1 cellular context compared by ENCODE assay signal in the genomic region with DNA sequence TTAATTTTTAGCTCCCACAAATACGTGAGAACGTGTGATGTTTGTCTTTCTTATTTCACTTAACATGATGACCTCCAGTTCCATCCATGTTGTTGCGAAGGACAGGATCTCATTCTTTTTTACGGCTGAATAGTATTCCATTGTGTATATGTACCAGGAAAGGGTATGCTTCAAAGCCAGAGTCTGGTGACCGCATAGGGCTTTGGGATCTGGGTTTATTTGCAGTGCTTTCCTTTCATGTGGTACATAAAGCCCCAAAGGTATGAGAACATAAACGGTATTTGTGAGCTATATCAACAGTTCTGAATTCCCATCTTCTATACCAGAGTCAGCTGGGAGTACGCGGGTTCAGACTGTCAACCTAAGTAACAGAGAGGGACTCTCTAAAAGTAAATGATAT.
TF ChIP-seq lines count a peak whose summit lies in the region.

No MANE protein-coding gene starts in this region.

TF ChIP-seq in HepG2, 621 proteins besides CTCF, POLR2A, EP300 and RAD21 (continues in another document):
- no peak for TF ChIP-seq NBN (conservative IDR thresholded peaks at IDR 0.05)
- 0 out of 2 replicates have a peak, but pooled peaks have one; percentile 28 for TF ChIP-seq SAP130 (CRISPR knock-in tag; IDR thresholded peaks at IDR 0.05; ENCODE audit: low read depth)
- TF ChIP-seq ZMYM3 (CRISPR knock-in tag; IDR thresholded peaks at IDR 0.05), result 0 out of 2 replicates have a peak, but pooled peaks have one; percentile 15
- no peak for TF ChIP-seq ZNF44 (CRISPR knock-in tag; IDR thresholded peaks at IDR 0.05)
- no peak for TF ChIP-seq ZNF446 (CRISPR knock-in tag; IDR thresholded peaks at IDR 0.05)
- TF ChIP-seq BCL6 (CRISPR knock-in tag; IDR thresholded peaks at IDR 0.05), result peak; percentile 43; the same call in 1 of the 2 replicates
- TF ChIP-seq FOXM1 (CRISPR knock-in tag; IDR thresholded peaks at IDR 0.05), result no peak
- TF ChIP-seq SYNCRIP (IDR thresholded peaks at IDR 0.05; ENCODE audit: insufficient read depth, low read depth, low read length), result no peak
- TF ChIP-seq NFYC (CRISPR knock-in tag; IDR thresholded peaks at IDR 0.05), result no peak
- TF ChIP-seq FOXA3 (CRISPR knock-in tag; IDR thresholded peaks at IDR 0.05), result peak; percentile 24; the same call in 1 of the 2 replicates
- 0 out of 2 replicates have a peak, but pooled peaks have one; percentile 10 for TF ChIP-seq FOSL2 (CRISPR knock-in tag; IDR thresholded peaks at IDR 0.05)
- TF ChIP-seq RXRA (CRISPR knock-in tag; IDR thresholded peaks at IDR 0.05), result no peak
- TF ChIP-seq ZNF501 (CRISPR knock-in tag; IDR thresholded peaks at IDR 0.05), result no peak
- TF ChIP-seq, protein P1, sequence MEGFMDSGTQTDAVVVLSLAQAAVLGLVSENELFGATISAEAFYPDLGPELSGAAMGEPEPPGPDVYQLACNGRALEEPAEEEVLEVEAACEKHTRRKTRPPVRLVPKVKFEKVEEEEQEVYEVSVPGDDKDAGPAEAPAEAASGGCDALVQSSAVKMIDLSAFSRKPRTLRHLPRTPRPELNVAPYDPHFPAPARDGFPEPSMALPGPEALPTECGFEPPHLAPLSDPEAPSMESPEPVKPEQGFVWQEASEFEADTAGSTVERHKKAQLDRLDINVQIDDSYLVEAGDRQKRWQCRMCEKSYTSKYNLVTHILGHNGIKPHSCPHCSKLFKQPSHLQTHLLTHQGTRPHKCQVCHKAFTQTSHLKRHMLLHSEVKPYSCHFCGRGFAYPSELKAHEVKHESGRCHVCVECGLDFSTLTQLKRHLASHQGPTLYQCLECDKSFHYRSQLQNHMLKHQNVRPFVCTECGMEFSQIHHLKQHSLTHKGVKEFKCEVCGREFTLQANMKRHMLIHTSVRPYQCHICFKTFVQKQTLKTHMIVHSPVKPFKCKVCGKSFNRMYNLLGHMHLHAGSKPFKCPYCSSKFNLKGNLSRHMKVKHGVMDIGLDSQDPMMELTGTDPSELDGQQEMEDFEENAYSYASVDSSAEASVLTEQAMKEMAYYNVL (CRISPR knock-in tag; IDR thresholded peaks at IDR 0.05; ENCODE audit: borderline replicate concordance), result no peak
- 0 out of 2 replicates have a peak, but pooled peaks have one; percentile 42 for TF ChIP-seq BHLHE40 (IDR thresholded peaks at IDR 0.05; ENCODE audit: low read length)
- TF ChIP-seq, protein P2, sequence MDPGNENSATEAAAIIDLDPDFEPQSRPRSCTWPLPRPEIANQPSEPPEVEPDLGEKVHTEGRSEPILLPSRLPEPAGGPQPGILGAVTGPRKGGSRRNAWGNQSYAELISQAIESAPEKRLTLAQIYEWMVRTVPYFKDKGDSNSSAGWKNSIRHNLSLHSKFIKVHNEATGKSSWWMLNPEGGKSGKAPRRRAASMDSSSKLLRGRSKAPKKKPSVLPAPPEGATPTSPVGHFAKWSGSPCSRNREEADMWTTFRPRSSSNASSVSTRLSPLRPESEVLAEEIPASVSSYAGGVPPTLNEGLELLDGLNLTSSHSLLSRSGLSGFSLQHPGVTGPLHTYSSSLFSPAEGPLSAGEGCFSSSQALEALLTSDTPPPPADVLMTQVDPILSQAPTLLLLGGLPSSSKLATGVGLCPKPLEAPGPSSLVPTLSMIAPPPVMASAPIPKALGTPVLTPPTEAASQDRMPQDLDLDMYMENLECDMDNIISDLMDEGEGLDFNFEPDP (CRISPR knock-in tag; conservative IDR thresholded peaks at IDR 0.05), result no peak
- no peak for TF ChIP-seq TCF12 (IDR thresholded peaks at IDR 0.05)
- no peak for TF ChIP-seq TCF12 (CRISPR knock-in tag; IDR thresholded peaks at IDR 0.05)
- TF ChIP-seq TBP (CRISPR knock-in tag; IDR thresholded peaks at IDR 0.05), result no peak
- no peak for TF ChIP-seq HNRNPUL1 (IDR thresholded peaks at IDR 0.05; ENCODE audit: low read depth, low read length)
- TF ChIP-seq PHB2 (IDR thresholded peaks at IDR 0.05; ENCODE audit: partially characterized antibody), result no peak
- TF ChIP-seq ZKSCAN8 (CRISPR knock-in tag; IDR thresholded peaks at IDR 0.05; ENCODE audit: borderline replicate concordance), result no peak
- TF ChIP-seq ZSCAN22 (CRISPR knock-in tag; IDR thresholded peaks at IDR 0.05), result no peak
- TF ChIP-seq, protein P3, sequence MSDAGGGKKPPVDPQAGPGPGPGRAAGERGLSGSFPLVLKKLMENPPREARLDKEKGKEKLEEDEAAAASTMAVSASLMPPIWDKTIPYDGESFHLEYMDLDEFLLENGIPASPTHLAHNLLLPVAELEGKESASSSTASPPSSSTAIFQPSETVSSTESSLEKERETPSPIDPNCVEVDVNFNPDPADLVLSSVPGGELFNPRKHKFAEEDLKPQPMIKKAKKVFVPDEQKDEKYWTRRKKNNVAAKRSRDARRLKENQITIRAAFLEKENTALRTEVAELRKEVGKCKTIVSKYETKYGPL (CRISPR knock-in tag; IDR thresholded peaks at IDR 0.05), result no peak
- TF ChIP-seq FOXC1 (CRISPR knock-in tag; IDR thresholded peaks at IDR 0.05; ENCODE audit: borderline replicate concordance), result no peak
- TF ChIP-seq SOX13 (IDR thresholded peaks at IDR 0.05), result no peak
- peak in 1 of 2 experiments; percentile 45; a peak in 1 of 4 replicates for TF ChIP-seq SOX13 (CRISPR knock-in tag; conservative IDR thresholded peaks at IDR 0.05 in 1 of 2, IDR thresholded peaks at IDR 0.05 in 1 of 2)
- TF ChIP-seq RARA (CRISPR knock-in tag; IDR thresholded peaks at IDR 0.05), result 0 out of 2 replicates have a peak, but pooled peaks have one; percentile 26
- no peak for TF ChIP-seq NFRKB (IDR thresholded peaks at IDR 0.05)
- TF ChIP-seq, protein P4, sequence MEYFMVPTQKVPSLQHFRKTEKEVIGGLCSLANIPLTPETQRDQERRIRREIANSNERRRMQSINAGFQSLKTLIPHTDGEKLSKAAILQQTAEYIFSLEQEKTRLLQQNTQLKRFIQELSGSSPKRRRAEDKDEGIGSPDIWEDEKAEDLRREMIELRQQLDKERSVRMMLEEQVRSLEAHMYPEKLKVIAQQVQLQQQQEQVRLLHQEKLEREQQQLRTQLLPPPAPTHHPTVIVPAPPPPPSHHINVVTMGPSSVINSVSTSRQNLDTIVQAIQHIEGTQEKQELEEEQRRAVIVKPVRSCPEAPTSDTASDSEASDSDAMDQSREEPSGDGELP (IDR thresholded peaks at IDR 0.05; ENCODE audit: borderline replicate concordance, low read depth), result peak; percentile 58; the same call in 1 of the 2 replicates
- TF ChIP-seq ZNF7 (CRISPR knock-in tag; IDR thresholded peaks at IDR 0.05), result no peak
- TF ChIP-seq NONO (IDR thresholded peaks at IDR 0.05), result no peak
- TF ChIP-seq NONO (CRISPR knock-in tag; conservative IDR thresholded peaks at IDR 0.05), result no peak
- TF ChIP-seq, protein P5, sequence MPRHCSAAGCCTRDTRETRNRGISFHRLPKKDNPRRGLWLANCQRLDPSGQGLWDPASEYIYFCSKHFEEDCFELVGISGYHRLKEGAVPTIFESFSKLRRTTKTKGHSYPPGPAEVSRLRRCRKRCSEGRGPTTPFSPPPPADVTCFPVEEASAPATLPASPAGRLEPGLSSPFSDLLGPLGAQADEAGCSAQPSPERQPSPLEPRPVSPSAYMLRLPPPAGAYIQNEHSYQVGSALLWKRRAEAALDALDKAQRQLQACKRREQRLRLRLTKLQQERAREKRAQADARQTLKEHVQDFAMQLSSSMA (CRISPR knock-in tag; IDR thresholded peaks at IDR 0.05), result no peak
- TF ChIP-seq ZNF12 (CRISPR knock-in tag; IDR thresholded peaks at IDR 0.05), result peak; percentile 68
- TF ChIP-seq, protein P6, sequence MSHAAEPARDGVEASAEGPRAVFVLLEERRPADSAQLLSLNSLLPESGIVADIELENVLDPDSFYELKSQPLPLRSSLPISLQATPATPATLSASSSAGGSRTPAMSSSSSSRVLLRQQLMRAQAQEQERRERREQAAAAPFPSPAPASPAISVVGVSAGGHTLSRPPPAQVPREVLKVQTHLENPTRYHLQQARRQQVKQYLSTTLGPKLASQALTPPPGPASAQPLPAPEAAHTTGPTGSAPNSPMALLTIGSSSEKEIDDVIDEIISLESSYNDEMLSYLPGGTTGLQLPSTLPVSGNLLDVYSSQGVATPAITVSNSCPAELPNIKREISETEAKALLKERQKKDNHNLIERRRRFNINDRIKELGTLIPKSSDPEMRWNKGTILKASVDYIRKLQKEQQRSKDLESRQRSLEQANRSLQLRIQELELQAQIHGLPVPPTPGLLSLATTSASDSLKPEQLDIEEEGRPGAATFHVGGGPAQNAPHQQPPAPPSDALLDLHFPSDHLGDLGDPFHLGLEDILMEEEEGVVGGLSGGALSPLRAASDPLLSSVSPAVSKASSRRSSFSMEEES (CRISPR knock-in tag; IDR thresholded peaks at IDR 0.05), result peak; percentile 14; the same call in 1 of the 2 replicates
- TF ChIP-seq ISL2 (CRISPR knock-in tag; IDR thresholded peaks at IDR 0.05), result 0 out of 2 replicates have a peak, but pooled peaks have one; percentile 44
- TF ChIP-seq ARID2 (CRISPR knock-in tag; IDR thresholded peaks at IDR 0.05; ENCODE audit: borderline replicate concordance), result 0 out of 2 replicates have a peak, but pooled peaks have one; percentile 48
- TF ChIP-seq, protein P7, sequence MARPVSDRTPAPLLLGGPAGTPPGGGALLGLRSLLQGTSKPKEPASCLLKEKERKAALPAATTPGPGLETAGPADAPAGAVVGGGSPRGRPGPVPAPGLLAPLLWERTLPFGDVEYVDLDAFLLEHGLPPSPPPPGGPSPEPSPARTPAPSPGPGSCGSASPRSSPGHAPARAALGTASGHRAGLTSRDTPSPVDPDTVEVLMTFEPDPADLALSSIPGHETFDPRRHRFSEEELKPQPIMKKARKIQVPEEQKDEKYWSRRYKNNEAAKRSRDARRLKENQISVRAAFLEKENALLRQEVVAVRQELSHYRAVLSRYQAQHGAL (CRISPR knock-in tag; IDR thresholded peaks at IDR 0.05; ENCODE audit: not compliant biosample characterization), result no peak
- no peak for TF ChIP-seq ZNF367 (CRISPR knock-in tag; IDR thresholded peaks at IDR 0.05; ENCODE audit: borderline replicate concordance)
- TF ChIP-seq CBFB (CRISPR knock-in tag; IDR thresholded peaks at IDR 0.05), result peak; percentile 95
- TF ChIP-seq ZNF235 (CRISPR knock-in tag; IDR thresholded peaks at IDR 0.05; ENCODE audit: borderline replicate concordance), result no peak
- TF ChIP-seq NR2F6 (IDR thresholded peaks at IDR 0.05), result no peak
- TF ChIP-seq NR2F6 (CRISPR knock-in tag; IDR thresholded peaks at IDR 0.05), result no peak
- no peak for TF ChIP-seq ZNF343 (CRISPR knock-in tag; IDR thresholded peaks at IDR 0.05)
- no peak for TF ChIP-seq MED8 (CRISPR knock-in tag; IDR thresholded peaks at IDR 0.05; ENCODE audit: insufficient replicate concordance)
- TF ChIP-seq MZF1 (CRISPR knock-in tag; IDR thresholded peaks at IDR 0.05; ENCODE audit: borderline replicate concordance), result no peak
- peak; percentile 17 for TF ChIP-seq TEAD3 (CRISPR knock-in tag; optimal IDR thresholded peaks at IDR 0.05; ENCODE audit: borderline replicate concordance)
- TF ChIP-seq NCOA5 (CRISPR knock-in tag; IDR thresholded peaks at IDR 0.05), result no peak
- peak; percentile 68; the same call in 1 of the 2 replicates for TF ChIP-seq HMG20A (CRISPR knock-in tag; IDR thresholded peaks at IDR 0.05; ENCODE audit: borderline replicate concordance)
- TF ChIP-seq CBX5 (CRISPR knock-in tag; IDR thresholded peaks at IDR 0.05; ENCODE audit: borderline replicate concordance), result no peak
- peak; percentile 79 for TF ChIP-seq TCF7 (IDR thresholded peaks at IDR 0.05; ENCODE audit: low read depth)
- TF ChIP-seq, protein P8, sequence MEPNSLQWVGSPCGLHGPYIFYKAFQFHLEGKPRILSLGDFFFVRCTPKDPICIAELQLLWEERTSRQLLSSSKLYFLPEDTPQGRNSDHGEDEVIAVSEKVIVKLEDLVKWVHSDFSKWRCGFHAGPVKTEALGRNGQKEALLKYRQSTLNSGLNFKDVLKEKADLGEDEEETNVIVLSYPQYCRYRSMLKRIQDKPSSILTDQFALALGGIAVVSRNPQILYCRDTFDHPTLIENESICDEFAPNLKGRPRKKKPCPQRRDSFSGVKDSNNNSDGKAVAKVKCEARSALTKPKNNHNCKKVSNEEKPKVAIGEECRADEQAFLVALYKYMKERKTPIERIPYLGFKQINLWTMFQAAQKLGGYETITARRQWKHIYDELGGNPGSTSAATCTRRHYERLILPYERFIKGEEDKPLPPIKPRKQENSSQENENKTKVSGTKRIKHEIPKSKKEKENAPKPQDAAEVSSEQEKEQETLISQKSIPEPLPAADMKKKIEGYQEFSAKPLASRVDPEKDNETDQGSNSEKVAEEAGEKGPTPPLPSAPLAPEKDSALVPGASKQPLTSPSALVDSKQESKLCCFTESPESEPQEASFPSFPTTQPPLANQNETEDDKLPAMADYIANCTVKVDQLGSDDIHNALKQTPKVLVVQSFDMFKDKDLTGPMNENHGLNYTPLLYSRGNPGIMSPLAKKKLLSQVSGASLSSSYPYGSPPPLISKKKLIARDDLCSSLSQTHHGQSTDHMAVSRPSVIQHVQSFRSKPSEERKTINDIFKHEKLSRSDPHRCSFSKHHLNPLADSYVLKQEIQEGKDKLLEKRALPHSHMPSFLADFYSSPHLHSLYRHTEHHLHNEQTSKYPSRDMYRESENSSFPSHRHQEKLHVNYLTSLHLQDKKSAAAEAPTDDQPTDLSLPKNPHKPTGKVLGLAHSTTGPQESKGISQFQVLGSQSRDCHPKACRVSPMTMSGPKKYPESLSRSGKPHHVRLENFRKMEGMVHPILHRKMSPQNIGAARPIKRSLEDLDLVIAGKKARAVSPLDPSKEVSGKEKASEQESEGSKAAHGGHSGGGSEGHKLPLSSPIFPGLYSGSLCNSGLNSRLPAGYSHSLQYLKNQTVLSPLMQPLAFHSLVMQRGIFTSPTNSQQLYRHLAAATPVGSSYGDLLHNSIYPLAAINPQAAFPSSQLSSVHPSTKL (CRISPR knock-in tag; IDR thresholded peaks at IDR 0.05), result peak; percentile 65
- TF ChIP-seq ZNF546 (CRISPR knock-in tag; conservative IDR thresholded peaks at IDR 0.05), result no peak
- peak; percentile 45; the same call in 1 of the 2 replicates for TF ChIP-seq TBX3 (IDR thresholded peaks at IDR 0.05; ENCODE audit: borderline replicate concordance)
- no peak for TF ChIP-seq ZNF24 (IDR thresholded peaks at IDR 0.05)
- no peak for TF ChIP-seq ZNF660 (CRISPR knock-in tag; IDR thresholded peaks at IDR 0.05; ENCODE audit: borderline replicate concordance, low read depth)
- no peak for TF ChIP-seq KDM5B (CRISPR knock-in tag; IDR thresholded peaks at IDR 0.05; ENCODE audit: borderline replicate concordance)
- TF ChIP-seq, protein P9, sequence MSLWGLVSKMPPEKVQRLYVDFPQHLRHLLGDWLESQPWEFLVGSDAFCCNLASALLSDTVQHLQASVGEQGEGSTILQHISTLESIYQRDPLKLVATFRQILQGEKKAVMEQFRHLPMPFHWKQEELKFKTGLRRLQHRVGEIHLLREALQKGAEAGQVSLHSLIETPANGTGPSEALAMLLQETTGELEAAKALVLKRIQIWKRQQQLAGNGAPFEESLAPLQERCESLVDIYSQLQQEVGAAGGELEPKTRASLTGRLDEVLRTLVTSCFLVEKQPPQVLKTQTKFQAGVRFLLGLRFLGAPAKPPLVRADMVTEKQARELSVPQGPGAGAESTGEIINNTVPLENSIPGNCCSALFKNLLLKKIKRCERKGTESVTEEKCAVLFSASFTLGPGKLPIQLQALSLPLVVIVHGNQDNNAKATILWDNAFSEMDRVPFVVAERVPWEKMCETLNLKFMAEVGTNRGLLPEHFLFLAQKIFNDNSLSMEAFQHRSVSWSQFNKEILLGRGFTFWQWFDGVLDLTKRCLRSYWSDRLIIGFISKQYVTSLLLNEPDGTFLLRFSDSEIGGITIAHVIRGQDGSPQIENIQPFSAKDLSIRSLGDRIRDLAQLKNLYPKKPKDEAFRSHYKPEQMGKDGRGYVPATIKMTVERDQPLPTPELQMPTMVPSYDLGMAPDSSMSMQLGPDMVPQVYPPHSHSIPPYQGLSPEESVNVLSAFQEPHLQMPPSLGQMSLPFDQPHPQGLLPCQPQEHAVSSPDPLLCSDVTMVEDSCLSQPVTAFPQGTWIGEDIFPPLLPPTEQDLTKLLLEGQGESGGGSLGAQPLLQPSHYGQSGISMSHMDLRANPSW (CRISPR knock-in tag; IDR thresholded peaks at IDR 0.05; ENCODE audit: borderline replicate concordance), result no peak
- TF ChIP-seq ZNF816 (CRISPR knock-in tag; IDR thresholded peaks at IDR 0.05; ENCODE audit: borderline replicate concordance), result no peak
